1 cellular context compared by ENCODE assay signal in the genomic region with DNA sequence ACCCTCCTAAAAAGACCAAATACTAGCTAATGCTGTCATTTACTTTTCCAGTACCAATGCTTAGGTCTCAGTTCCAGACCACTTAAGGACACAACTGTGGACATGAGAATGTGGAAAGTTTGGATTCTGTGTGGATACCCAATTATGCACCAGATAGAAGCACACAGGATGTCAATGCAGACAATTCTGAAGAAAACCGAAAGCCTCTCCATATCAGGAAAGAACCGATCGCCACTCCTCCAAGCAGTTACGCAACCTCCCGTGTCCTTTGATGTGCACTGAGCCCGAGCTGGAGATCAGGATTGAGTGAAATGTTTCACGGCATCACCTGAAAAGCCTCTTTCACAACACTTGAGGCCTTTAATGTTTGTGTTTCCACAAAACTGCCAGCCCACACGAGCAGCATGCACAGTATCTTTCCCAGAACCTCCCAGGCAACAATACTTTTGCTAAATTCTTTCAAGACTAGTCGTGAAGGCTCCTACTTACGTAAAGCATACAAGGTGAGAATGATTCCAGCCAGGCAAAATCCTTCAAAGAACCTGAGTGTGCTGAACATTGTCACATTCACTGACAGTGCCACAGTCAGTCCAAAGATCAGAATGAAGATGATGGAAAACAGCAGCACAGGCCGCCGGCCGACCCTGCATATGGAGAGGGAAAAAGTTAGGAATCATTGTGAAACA.
TF ChIP-seq lines count a peak whose summit lies in the region.

No MANE protein-coding gene starts in this region.

TF ChIP-seq in HepG2, 621 proteins besides CTCF, POLR2A, EP300 and RAD21 (continued from another document and continues in another):
- TF ChIP-seq ZNF773 (CRISPR knock-in tag; IDR thresholded peaks at IDR 0.05; ENCODE audit: borderline replicate concordance) (peak; percentile 64; the same call in 1 of the 2 replicates), FOXM1 (CRISPR knock-in tag; IDR thresholded peaks at IDR 0.05) (no peak), SP1 (IDR thresholded peaks at IDR 0.05) (no peak), SP1 (CRISPR knock-in tag; IDR thresholded peaks at IDR 0.05) (peak; percentile 33), ZNF703 (CRISPR knock-in tag; IDR thresholded peaks at IDR 0.05; ENCODE audit: borderline replicate concordance) (no peak; the same call in 1 of the 2 replicates), MED8 (CRISPR knock-in tag; IDR thresholded peaks at IDR 0.05; ENCODE audit: insufficient replicate concordance) (peak; percentile 98), TBP (CRISPR knock-in tag; IDR thresholded peaks at IDR 0.05) (no peak; the same call in 1 of the 2 replicates), HES4 (CRISPR knock-in tag; IDR thresholded peaks at IDR 0.05; ENCODE audit: borderline replicate concordance) (no peak), STAG1 (CRISPR knock-in tag; IDR thresholded peaks at IDR 0.05) (peak; percentile 54), ZNF570 (CRISPR knock-in tag; IDR thresholded peaks at IDR 0.05; ENCODE audit: borderline replicate concordance) (no peak), PCBP1 (IDR thresholded peaks at IDR 0.05; ENCODE audit: borderline replicate concordance, low read depth, low read length) (no peak), RNF2 (conservative IDR thresholded peaks at IDR 0.05; ENCODE audit: low read depth) (peak; percentile 65; the same call in 1 of the 2 replicates), MIER2 (CRISPR knock-in tag; IDR thresholded peaks at IDR 0.05) (0 out of 2 replicates have a peak, but pooled peaks have one; percentile 66), MYC (CRISPR knock-in tag; IDR thresholded peaks at IDR 0.05; ENCODE audit: borderline replicate concordance) (peak; percentile 87; the same call in 1 of the 2 replicates), SRF (IDR thresholded peaks at IDR 0.05; ENCODE audit: low read depth, low read length) (peak; percentile 92), POGZ (CRISPR knock-in tag; IDR thresholded peaks at IDR 0.05) (peak; percentile 97), ZMAT3 (CRISPR knock-in tag; conservative IDR thresholded peaks at IDR 0.05) (no peak; the same call in 1 of the 2 replicates), RFX5 (IDR thresholded peaks at IDR 0.05; ENCODE audit: low read depth, low read length) (peak; percentile 21; the same call in 1 of the 2 replicates), TAF1 (CRISPR knock-in tag; IDR thresholded peaks at IDR 0.05) (peak; percentile 69), ZNF782 (CRISPR knock-in tag; IDR thresholded peaks at IDR 0.05; ENCODE audit: borderline replicate concordance) (peak; percentile 87; the same call in 1 of the 2 replicates), IRX3 (CRISPR knock-in tag; IDR thresholded peaks at IDR 0.05; ENCODE audit: borderline replicate concordance, low read depth) (no peak), POLR2AphosphoS5 (IDR thresholded peaks at IDR 0.05; ENCODE audit: low read depth, low read length) (peak; percentile 81), FOSL2 (CRISPR knock-in tag; IDR thresholded peaks at IDR 0.05) (peak; percentile 94), ZNF614 (CRISPR knock-in tag; IDR thresholded peaks at IDR 0.05; ENCODE audit: borderline replicate concordance) (peak; percentile 99), ZIK1 (CRISPR knock-in tag; IDR thresholded peaks at IDR 0.05; ENCODE audit: borderline replicate concordance, low read depth) (0 out of 2 replicates have a peak, but pooled peaks have one; percentile 34), MTA1 (CRISPR knock-in tag; IDR thresholded peaks at IDR 0.05; ENCODE audit: borderline replicate concordance) (peak; percentile 92), ATF7-NPFF (CRISPR knock-in tag; IDR thresholded peaks at IDR 0.05; ENCODE audit: low read depth) (peak; percentile 25; the same call in 1 of the 2 replicates), EHMT2 (IDR thresholded peaks at IDR 0.05; ENCODE audit: borderline replicate concordance, low read depth, low read length) (peak; percentile 65; the same call in 1 of the 2 replicates), ATM (IDR thresholded peaks at IDR 0.05; ENCODE audit: borderline replicate concordance) (no peak)
- TF ChIP-seq, protein P1, sequence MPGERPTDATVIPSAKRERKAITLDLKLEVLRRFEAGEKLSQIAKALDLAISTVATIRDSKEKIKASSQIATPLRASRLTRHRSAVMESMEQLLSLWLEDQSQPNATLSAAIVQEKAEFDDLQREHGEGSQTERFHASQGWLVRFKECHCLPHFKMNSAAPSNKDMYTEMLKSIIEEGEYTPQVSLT (CRISPR knock-in tag; IDR thresholded peaks at IDR 0.05; ENCODE audit: borderline replicate concordance, low read depth) = no peak
- TF ChIP-seq, protein P2, sequence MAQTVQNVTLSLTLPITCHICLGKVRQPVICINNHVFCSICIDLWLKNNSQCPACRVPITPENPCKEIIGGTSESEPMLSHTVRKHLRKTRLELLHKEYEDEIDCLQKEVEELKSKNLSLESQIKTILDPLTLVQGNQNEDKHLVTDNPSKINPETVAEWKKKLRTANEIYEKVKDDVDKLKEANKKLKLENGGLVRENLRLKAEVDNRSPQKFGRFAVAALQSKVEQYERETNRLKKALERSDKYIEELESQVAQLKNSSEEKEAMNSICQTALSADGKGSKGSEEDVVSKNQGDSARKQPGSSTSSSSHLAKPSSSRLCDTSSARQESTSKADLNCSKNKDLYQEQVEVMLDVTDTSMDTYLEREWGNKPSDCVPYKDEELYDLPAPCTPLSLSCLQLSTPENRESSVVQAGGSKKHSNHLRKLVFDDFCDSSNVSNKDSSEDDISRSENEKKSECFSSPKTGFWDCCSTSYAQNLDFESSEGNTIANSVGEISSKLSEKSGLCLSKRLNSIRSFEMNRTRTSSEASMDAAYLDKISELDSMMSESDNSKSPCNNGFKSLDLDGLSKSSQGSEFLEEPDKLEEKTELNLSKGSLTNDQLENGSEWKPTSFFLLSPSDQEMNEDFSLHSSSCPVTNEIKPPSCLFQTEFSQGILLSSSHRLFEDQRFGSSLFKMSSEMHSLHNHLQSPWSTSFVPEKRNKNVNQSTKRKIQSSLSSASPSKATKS (CRISPR knock-in tag; IDR thresholded peaks at IDR 0.05) = peak; percentile 97
- TF ChIP-seq, protein P3, sequence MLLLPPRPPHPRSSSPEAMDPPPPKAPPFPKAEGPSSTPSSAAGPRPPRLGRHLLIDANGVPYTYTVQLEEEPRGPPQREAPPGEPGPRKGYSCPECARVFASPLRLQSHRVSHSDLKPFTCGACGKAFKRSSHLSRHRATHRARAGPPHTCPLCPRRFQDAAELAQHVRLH (CRISPR knock-in tag; IDR thresholded peaks at IDR 0.05; ENCODE audit: borderline replicate concordance, low read depth) = peak; percentile 92
- TF ChIP-seq, protein P4, sequence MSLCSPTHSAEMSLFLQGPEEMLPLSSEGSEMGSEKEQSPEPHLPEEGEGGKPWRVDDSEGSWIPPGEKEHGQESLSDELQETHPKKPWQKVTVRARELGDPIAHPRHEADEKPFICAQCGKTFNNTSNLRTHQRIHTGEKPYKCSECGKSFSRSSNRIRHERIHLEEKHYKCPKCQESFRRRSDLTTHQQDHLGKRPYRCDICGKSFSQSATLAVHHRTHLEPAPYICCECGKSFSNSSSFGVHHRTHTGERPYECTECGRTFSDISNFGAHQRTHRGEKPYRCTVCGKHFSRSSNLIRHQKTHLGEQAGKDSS (CRISPR knock-in tag; IDR thresholded peaks at IDR 0.05; ENCODE audit: borderline replicate concordance, low read depth) = peak; percentile 85; the same call in 1 of the 2 replicates
- TF ChIP-seq, protein P5, sequence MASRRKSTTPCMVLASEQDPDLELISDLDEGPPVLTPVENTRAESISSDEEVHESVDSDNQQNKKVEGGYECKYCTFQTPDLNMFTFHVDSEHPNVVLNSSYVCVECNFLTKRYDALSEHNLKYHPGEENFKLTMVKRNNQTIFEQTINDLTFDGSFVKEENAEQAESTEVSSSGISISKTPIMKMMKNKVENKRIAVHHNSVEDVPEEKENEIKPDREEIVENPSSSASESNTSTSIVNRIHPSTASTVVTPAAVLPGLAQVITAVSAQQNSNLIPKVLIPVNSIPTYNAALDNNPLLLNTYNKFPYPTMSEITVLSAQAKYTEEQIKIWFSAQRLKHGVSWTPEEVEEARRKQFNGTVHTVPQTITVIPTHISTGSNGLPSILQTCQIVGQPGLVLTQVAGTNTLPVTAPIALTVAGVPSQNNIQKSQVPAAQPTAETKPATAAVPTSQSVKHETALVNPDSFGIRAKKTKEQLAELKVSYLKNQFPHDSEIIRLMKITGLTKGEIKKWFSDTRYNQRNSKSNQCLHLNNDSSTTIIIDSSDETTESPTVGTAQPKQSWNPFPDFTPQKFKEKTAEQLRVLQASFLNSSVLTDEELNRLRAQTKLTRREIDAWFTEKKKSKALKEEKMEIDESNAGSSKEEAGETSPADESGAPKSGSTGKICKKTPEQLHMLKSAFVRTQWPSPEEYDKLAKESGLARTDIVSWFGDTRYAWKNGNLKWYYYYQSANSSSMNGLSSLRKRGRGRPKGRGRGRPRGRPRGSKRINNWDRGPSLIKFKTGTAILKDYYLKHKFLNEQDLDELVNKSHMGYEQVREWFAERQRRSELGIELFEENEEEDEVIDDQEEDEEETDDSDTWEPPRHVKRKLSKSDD (CRISPR knock-in tag; IDR thresholded peaks at IDR 0.05; ENCODE audit: low read depth) = peak; percentile 93
- TF ChIP-seq, protein P6, sequence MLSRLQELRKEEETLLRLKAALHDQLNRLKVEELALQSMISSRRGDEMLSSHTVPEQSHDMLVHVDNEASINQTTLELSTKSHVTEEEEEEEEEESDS (CRISPR knock-in tag; IDR thresholded peaks at IDR 0.05; ENCODE audit: borderline replicate concordance) = no peak
- TF ChIP-seq, protein P7, sequence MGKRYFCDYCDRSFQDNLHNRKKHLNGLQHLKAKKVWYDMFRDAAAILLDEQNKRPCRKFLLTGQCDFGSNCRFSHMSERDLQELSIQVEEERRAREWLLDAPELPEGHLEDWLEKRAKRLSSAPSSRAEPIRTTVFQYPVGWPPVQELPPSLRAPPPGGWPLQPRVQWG (CRISPR knock-in tag; IDR thresholded peaks at IDR 0.05; ENCODE audit: borderline replicate concordance, low read depth) = no peak
- TF ChIP-seq, protein P8, sequence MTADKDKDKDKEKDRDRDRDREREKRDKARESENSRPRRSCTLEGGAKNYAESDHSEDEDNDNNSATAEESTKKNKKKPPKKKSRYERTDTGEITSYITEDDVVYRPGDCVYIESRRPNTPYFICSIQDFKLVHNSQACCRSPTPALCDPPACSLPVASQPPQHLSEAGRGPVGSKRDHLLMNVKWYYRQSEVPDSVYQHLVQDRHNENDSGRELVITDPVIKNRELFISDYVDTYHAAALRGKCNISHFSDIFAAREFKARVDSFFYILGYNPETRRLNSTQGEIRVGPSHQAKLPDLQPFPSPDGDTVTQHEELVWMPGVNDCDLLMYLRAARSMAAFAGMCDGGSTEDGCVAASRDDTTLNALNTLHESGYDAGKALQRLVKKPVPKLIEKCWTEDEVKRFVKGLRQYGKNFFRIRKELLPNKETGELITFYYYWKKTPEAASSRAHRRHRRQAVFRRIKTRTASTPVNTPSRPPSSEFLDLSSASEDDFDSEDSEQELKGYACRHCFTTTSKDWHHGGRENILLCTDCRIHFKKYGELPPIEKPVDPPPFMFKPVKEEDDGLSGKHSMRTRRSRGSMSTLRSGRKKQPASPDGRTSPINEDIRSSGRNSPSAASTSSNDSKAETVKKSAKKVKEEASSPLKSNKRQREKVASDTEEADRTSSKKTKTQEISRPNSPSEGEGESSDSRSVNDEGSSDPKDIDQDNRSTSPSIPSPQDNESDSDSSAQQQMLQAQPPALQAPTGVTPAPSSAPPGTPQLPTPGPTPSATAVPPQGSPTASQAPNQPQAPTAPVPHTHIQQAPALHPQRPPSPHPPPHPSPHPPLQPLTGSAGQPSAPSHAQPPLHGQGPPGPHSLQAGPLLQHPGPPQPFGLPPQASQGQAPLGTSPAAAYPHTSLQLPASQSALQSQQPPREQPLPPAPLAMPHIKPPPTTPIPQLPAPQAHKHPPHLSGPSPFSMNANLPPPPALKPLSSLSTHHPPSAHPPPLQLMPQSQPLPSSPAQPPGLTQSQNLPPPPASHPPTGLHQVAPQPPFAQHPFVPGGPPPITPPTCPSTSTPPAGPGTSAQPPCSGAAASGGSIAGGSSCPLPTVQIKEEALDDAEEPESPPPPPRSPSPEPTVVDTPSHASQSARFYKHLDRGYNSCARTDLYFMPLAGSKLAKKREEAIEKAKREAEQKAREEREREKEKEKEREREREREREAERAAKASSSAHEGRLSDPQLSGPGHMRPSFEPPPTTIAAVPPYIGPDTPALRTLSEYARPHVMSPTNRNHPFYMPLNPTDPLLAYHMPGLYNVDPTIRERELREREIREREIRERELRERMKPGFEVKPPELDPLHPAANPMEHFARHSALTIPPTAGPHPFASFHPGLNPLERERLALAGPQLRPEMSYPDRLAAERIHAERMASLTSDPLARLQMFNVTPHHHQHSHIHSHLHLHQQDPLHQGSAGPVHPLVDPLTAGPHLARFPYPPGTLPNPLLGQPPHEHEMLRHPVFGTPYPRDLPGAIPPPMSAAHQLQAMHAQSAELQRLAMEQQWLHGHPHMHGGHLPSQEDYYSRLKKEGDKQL (CRISPR knock-in tag; IDR thresholded peaks at IDR 0.05; ENCODE audit: low read depth) = peak; percentile 98
- TF ChIP-seq, protein P9, sequence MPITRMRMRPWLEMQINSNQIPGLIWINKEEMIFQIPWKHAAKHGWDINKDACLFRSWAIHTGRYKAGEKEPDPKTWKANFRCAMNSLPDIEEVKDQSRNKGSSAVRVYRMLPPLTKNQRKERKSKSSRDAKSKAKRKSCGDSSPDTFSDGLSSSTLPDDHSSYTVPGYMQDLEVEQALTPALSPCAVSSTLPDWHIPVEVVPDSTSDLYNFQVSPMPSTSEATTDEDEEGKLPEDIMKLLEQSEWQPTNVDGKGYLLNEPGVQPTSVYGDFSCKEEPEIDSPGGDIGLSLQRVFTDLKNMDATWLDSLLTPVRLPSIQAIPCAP (CRISPR knock-in tag; IDR thresholded peaks at IDR 0.05; ENCODE audit: low read depth) = 0 out of 2 replicates have a peak, but pooled peaks have one; percentile 79
